24 cellular contexts compared by ENCODE assay signal in genomic region chr6:86045038-86045437, GRCh38.
"Had no signal": no experiment of that assay in that cellular context is flagged by ENCODE, and none has a peak within 500 bp of the region (broad histone marks: within the 10 kb centered on the region; RNA-seq: fewer than 3 reads in every experiment).

No MANE protein-coding gene starts in this region.

- H3K27ac ChIP-seq: coronary artery, epithelial cell of prostate, esophagus squamous epithelium, gastrocnemius medialis, heart right ventricle, left ventricle myocardium inferior, lower lobe of right lung had no signal

- H3K27me3 ChIP-seq: esophagus squamous epithelium, gastrocnemius medialis, heart right ventricle had no signal

- FAIRE-seq: colon, endometrium, islet of Langerhans, keratinocyte had no signal

- H3K4me3 ChIP-seq: coronary artery, esophagus squamous epithelium, gastrocnemius medialis, heart right ventricle, left ventricle myocardium inferior, lower lobe of right lung, mucosa of descending colon had no signal

- H3K9me3 ChIP-seq: esophagus squamous epithelium, gastrocnemius medialis, lower lobe of right lung had no signal

- DNase-seq: effector CD8-positive, alpha-beta T cell; effector memory CD8-positive, alpha-beta T cell; endodermal cell; erythroblast; esophagus squamous epithelium; foreskin fibroblast; foreskin melanocyte; gastrocnemius medialis; glutamatergic neuron; head of caudate nucleus; heart right ventricle; hippocampal formation; left cardiac atrium; left ventricle myocardium inferior; lower lobe of right lung; mesenchymal stem cell; mucosa of descending colon had no signal

- H3K4me1 ChIP-seq: esophagus squamous epithelium, gastrocnemius medialis, heart right ventricle, left ventricle myocardium inferior, lower lobe of right lung had no signal

- H3K36me3 ChIP-seq: esophagus squamous epithelium, gastrocnemius medialis, heart right ventricle, left ventricle myocardium inferior, lower lobe of right lung had no signal

- ATAC-seq: effector memory CD8-positive, alpha-beta T cell; esophagus mucosa; gastrocnemius medialis; heart right ventricle; left cardiac atrium; lower lobe of right lung; mucosa of descending colon had no signal
